In the genomic region with DNA sequence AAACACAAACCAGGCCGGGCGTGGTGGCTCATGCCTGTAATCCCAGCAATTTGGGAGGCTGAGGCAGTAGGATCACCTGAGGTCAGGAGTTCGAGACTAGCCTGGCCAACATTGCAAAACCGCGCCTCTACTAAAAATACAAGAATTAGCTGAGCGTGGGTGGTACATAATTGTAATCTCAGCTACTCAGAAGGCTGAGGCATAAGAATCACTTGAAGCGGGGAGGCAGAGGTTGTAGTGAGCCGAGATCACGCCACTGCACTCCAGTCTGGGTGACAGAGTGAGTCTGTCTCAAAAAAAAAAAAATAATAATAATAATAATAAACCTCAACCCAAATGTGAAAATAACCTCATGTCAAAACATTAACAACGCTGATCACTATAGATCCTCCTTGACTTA, we compare ENCODE assay signal across 8 cellular contexts. TPM values are rescaled to one million over a fixed set of nuclear protein-coding genes. Genes with fewer than 3 reads are reported as not detected.
DNase-seq lines count a peak whose midpoint lies in the region; ATAC-seq and TF ChIP-seq lines count a peak whose summit lies in the region.
"Not testable (repeated sequence)": the region's sequence is repeated elsewhere in the genome, so short reads cannot be mapped to it uniquely, and the experiment has no call there.

No MANE protein-coding gene starts in this region.

- not testable (repeated sequence) for H3K27ac ChIP-seq in CD4-positive, alpha-beta T cell (ENCODE audit: low read depth, low read length)

- CTCF ChIA-PET in CD4-positive, alpha-beta T cell (lab: Charles Lee) = interaction anchor here (0.8 to 2.5 kb wide), 3 partner anchors 10 to 72 kb away, joined by 3 to 10 read pairs (median 3); no protein-coding TSS in a partner anchor
- CTCF ChIA-PET in activated CD4-positive, alpha-beta T cell treated with anti-CD3 and anti-CD28 coated beads for 36 hours (lab: Charles Lee) = interaction anchor here (1.8 kb wide), 1 partner anchor 12 kb away, joined by 4 read pairs; no protein-coding TSS in a partner anchor

- H3K36me3 Mint-ChIP-seq in CD4-positive, alpha-beta T cell (ENCODE audit: low read depth) = peaks cover 97% of the 10 kb centered on the region
- H3K36me3 Mint-ChIP-seq in T-helper 2 cell treated with Interferon-gamma antibody and Interleukin-4, amounts not matched to agents 5 μg/mL and 100 μg/mL, for 36 hours (ENCODE audit: low read depth) = peaks cover 44% of the 10 kb centered on the region
- peaks cover 66% of the 10 kb centered on the region for H3K36me3 Mint-ChIP-seq in activated CD4-positive, alpha-beta T cell treated with anti-CD3 and anti-CD28 coated beads for 36 hours (ENCODE audit: low read depth)
- not testable (repeated sequence) for H3K36me3 Mint-ChIP-seq in activated naive CD4-positive, alpha-beta T cell treated with anti-CD3 and anti-CD28 coated beads, Interleukin-2, amount 50 U/mL, for 24 hours; natural killer cell
- H3K36me3 Mint-ChIP-seq in brain (peaks cover 91% of the 10 kb centered on the region), mesothelial cell of epicardium (peaks cover 38% of the 10 kb centered on the region)
- H3K36me3 Mint-ChIP-seq in stimulated activated effector memory CD8-positive, alpha-beta T cell treated with anti-CD3 and anti-CD28 coated beads, Interleukin-12 subunit alpha, Interleukin-12 subunit beta, amount 100 ng/mL, for 72 hours = peaks cover 100% of the 10 kb centered on the region

- not testable (repeated sequence) for ATAC-seq in CD4-positive, alpha-beta T cell (ENCODE audit: poor library complexity); activated CD4-positive, alpha-beta T cell treated with anti-CD3 and anti-CD28 coated beads for 36 hours; natural killer cell; stimulated activated effector memory CD8-positive, alpha-beta T cell treated with anti-CD3 and anti-CD28 coated beads, Interleukin-12 subunit alpha, Interleukin-12 subunit beta, amount 100 ng/mL, for 72 hours

- not testable (repeated sequence) for H3K27me3 ChIP-seq in CD4-positive, alpha-beta T cell (ENCODE audit: control insufficient read depth, insufficient read depth, low read length)

- H3K9me3 ChIP-seq in CD4-positive, alpha-beta T cell (ENCODE audit: control insufficient read depth, low read length) = not testable (repeated sequence)

- H3K27ac Mint-ChIP-seq in CD4-positive, alpha-beta T cell = peak overlapping the region; percentile 36
- H3K27ac Mint-ChIP-seq in T-helper 2 cell treated with Interferon-gamma antibody and Interleukin-4, amounts not matched to agents 5 μg/mL and 100 μg/mL, for 36 hours = peak overlapping the region; percentile 20
- peak overlapping the region; percentile 63 for H3K27ac Mint-ChIP-seq in activated CD4-positive, alpha-beta T cell treated with anti-CD3 and anti-CD28 coated beads for 36 hours
- peak overlapping the region; percentile 65 for H3K27ac Mint-ChIP-seq in activated naive CD4-positive, alpha-beta T cell treated with anti-CD3 and anti-CD28 coated beads, Interleukin-2, amount 50 U/mL, for 24 hours
- H3K27ac Mint-ChIP-seq in brain (peak overlapping the region in 4 of 5 experiments; percentile 43 to 80 (median 67)), mesothelial cell of epicardium (peak overlapping the region; percentile 39), natural killer cell (peak overlapping the region; percentile 69 to 71)
- peak overlapping the region; percentile 13 for H3K27ac Mint-ChIP-seq in stimulated activated effector memory CD8-positive, alpha-beta T cell treated with anti-CD3 and anti-CD28 coated beads, Interleukin-12 subunit alpha, Interleukin-12 subunit beta, amount 100 ng/mL, for 72 hours

- H3K27me3 Mint-ChIP-seq in CD4-positive, alpha-beta T cell; T-helper 2 cell treated with Interferon-gamma antibody and Interleukin-4, amounts not matched to agents 5 μg/mL and 100 μg/mL, for 36 hours (ENCODE audit: low read depth); activated CD4-positive, alpha-beta T cell treated with anti-CD3 and anti-CD28 coated beads for 36 hours; activated naive CD4-positive, alpha-beta T cell treated with anti-CD3 and anti-CD28 coated beads, Interleukin-2, amount 50 U/mL, for 24 hours; brain; mesothelial cell of epicardium (ENCODE audit: low read depth); natural killer cell (ENCODE audit: low read depth in 2 of 2): not testable (repeated sequence)

- TF ChIP-seq CTCF in CD4-positive, alpha-beta T cell (IDR thresholded peaks at IDR 0.05); brain (conservative IDR thresholded peaks at IDR 0.05); mesothelial cell of epicardium (IDR thresholded peaks at IDR 0.05; ENCODE audit: unreplicated experiment); natural killer cell (IDR thresholded peaks at IDR 0.05): not testable (repeated sequence)

- H3K4me3 Mint-ChIP-seq in CD4-positive, alpha-beta T cell; T-helper 2 cell treated with Interferon-gamma antibody and Interleukin-4, amounts not matched to agents 5 μg/mL and 100 μg/mL, for 36 hours; activated CD4-positive, alpha-beta T cell treated with anti-CD3 and anti-CD28 coated beads for 36 hours; activated naive CD4-positive, alpha-beta T cell treated with anti-CD3 and anti-CD28 coated beads, Interleukin-2, amount 50 U/mL, for 24 hours; brain; mesothelial cell of epicardium; natural killer cell; stimulated activated effector memory CD8-positive, alpha-beta T cell treated with anti-CD3 and anti-CD28 coated beads, Interleukin-12 subunit alpha, Interleukin-12 subunit beta, amount 100 ng/mL, for 72 hours: not testable (repeated sequence)

- peaks cover 26% of the 10 kb centered on the region for H3K4me1 Mint-ChIP-seq in CD4-positive, alpha-beta T cell (ENCODE audit: low read depth)
- H3K4me1 Mint-ChIP-seq in T-helper 2 cell treated with Interferon-gamma antibody and Interleukin-4, amounts not matched to agents 5 μg/mL and 100 μg/mL, for 36 hours (ENCODE audit: low read depth); activated CD4-positive, alpha-beta T cell treated with anti-CD3 and anti-CD28 coated beads for 36 hours; brain; mesothelial cell of epicardium; stimulated activated effector memory CD8-positive, alpha-beta T cell treated with anti-CD3 and anti-CD28 coated beads, Interleukin-12 subunit alpha, Interleukin-12 subunit beta, amount 100 ng/mL, for 72 hours: not testable (repeated sequence)
- peaks cover 18% of the 10 kb centered on the region for H3K4me1 Mint-ChIP-seq in activated naive CD4-positive, alpha-beta T cell treated with anti-CD3 and anti-CD28 coated beads, Interleukin-2, amount 50 U/mL, for 24 hours
- H3K4me1 Mint-ChIP-seq in natural killer cell = peaks cover 19% of the 10 kb centered on the region in 2 donors

- not testable (repeated sequence) for DNase-seq in CD4-positive, alpha-beta T cell; T-helper 2 cell treated with Interferon-gamma antibody and Interleukin-4, amounts not matched to agents 5 μg/mL and 100 μg/mL, for 36 hours (ENCODE audit: low spot score); activated CD4-positive, alpha-beta T cell treated with anti-CD3 and anti-CD28 coated beads for 36 hours; mesothelial cell of epicardium (ENCODE audit: low spot score in 2 of 2, unreplicated experiment in 2 of 2); natural killer cell; stimulated activated effector memory CD8-positive, alpha-beta T cell treated with anti-CD3 and anti-CD28 coated beads, Interleukin-12 subunit alpha, Interleukin-12 subunit beta, amount 100 ng/mL, for 72 hours (ENCODE audit: low spot score in 2 of 2)

- intact Hi-C loops in CD4-positive, alpha-beta T cell (cut with DNase I, micrococcal nuclease); activated CD4-positive, alpha-beta T cell treated with anti-CD3 and anti-CD28 coated beads for 36 hours (cut with DNase I, micrococcal nuclease); natural killer cell (cut with micrococcal nuclease): not testable (repeated sequence)

- POLR2A ChIA-PET in CD4-positive, alpha-beta T cell (lab: Charles Lee) = interaction anchor here (0.5 to 0.8 kb wide), 2 partner anchors 134 to 507 kb away, joined by 3 read pairs; no protein-coding TSS in a partner anchor
- POLR2A ChIA-PET in activated CD4-positive, alpha-beta T cell treated with anti-CD3 and anti-CD28 coated beads for 36 hours (lab: Charles Lee) = not testable (repeated sequence)

- not testable (repeated sequence) for H3K9me3 Mint-ChIP-seq in CD4-positive, alpha-beta T cell; T-helper 2 cell treated with Interferon-gamma antibody and Interleukin-4, amounts not matched to agents 5 μg/mL and 100 μg/mL, for 36 hours; activated CD4-positive, alpha-beta T cell treated with anti-CD3 and anti-CD28 coated beads for 36 hours (ENCODE audit: low read depth); activated naive CD4-positive, alpha-beta T cell treated with anti-CD3 and anti-CD28 coated beads, Interleukin-2, amount 50 U/mL, for 24 hours; brain; mesothelial cell of epicardium; natural killer cell; stimulated activated effector memory CD8-positive, alpha-beta T cell treated with anti-CD3 and anti-CD28 coated beads, Interleukin-12 subunit alpha, Interleukin-12 subunit beta, amount 100 ng/mL, for 72 hours

RNA-seq across cellular contexts. Expression of gene DDX6, which starts 29.0 kb away (rescaled TPM):
- total RNA-seq in CD4-positive, alpha-beta T cell = 100 to 1,000 TPM; 341 to 355 TPM
- 100 to 1,000 TPM; 175 to 178 TPM for total RNA-seq in activated CD4-positive, alpha-beta T cell treated with anti-CD3 and anti-CD28 coated beads for 36 hours
- 46.3 TPM for polyA plus RNA-seq in brain (ENCODE audit: insufficient read depth, low read depth, low replicate concordance)
- total RNA-seq in mesothelial cell of epicardium (189 to 194 TPM (median 191 TPM) in 3 replicates), natural killer cell (100 to 1,000 TPM; 350 to 369 (median 364) TPM)

Comparison
In these comparisons a context has a peak if more than half of its experiments do, and no peak if none do; other contexts are left out.
1. H3K27ac Mint-ChIP-seq: peak in every context shown above with its lines; median percentile 70 in natural killer cell; 67 in brain; 65 in activated naive CD4-positive, alpha-beta T cell treated with anti-CD3 and anti-CD28 coated beads, Interleukin-2, amount 50 U/mL, for 24 hours; 63 in activated CD4-positive, alpha-beta T cell treated with anti-CD3 and anti-CD28 coated beads for 36 hours; 39 in mesothelial cell of epicardium; 36 in CD4-positive, alpha-beta T cell; 20 in T-helper 2 cell treated with Interferon-gamma antibody and Interleukin-4, amounts not matched to agents 5 μg/mL and 100 μg/mL, for 36 hours; 13 in stimulated activated effector memory CD8-positive, alpha-beta T cell treated with anti-CD3 and anti-CD28 coated beads, Interleukin-12 subunit alpha, Interleukin-12 subunit beta, amount 100 ng/mL, for 72 hours.